Comparison of ENCODE assay signal across 11 cellular contexts in the genomic region with DNA sequence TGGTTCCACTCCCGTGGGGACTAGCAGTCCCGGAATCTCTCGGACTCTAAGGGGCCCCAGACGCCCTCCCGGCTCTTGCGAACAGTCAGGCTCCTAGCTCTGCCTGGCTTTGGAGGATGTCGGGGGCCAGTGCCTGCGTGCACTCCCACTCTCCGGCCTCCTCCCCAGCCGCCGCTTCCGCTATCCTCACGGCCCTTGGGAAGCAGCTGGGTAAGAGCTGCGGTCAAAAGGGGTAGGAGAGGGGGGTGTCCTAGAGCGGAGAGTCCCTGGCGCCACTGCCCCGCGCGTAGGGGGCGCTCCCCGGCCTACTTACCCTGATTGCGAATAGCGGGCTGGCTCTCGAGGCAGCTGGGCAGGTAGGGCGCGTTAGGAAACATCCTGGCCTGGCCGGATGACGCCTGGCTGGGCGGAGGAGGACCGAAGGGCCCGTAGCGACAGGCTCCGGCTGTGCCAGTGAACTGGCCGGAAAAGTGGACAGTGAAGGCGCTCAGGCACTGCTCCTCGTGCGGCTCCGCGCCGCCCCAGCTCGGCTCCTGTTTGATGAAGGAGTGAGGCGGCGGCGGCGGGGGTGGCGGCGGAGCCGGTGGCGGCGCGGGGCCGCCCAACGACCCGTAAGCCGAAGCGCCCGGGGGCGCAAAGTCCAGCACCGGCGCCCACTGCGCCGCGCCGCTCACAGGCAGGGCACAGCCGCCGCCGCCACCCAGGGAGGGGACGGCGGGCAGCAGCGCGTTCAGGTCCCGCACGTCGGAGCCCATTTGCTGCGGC. TPM values are rescaled to one million over a fixed set of nuclear protein-coding genes. Genes with fewer than 3 reads are reported as not detected.
DNase-seq lines count a peak whose midpoint lies in the region; ATAC-seq and TF ChIP-seq lines count a peak whose summit lies in the region.
"Had no signal": no experiment of that assay in that cellular context is flagged by ENCODE, and none has a peak within 500 bp of the region (broad histone marks: within the 10 kb centered on the region; RNA-seq: fewer than 3 reads in every experiment).

No MANE protein-coding gene starts in this region.

- H2AFZ ChIP-seq in ACC112 (ENCODE audit: low read length, unreplicated experiment), result no peak overlapping the region

- DNase-seq in activated naive CD8-positive, alpha-beta T cell treated with anti-CD3 and anti-CD28 coated beads, Interleukin-2, amount 50 U/mL, for 24 hours, result peak; percentile 5
- no peak for DNase-seq in left lobe of liver (ENCODE audit: low spot score)
- no peak for DNase-seq in RKO (ENCODE audit: low spot score)
- DNase-seq in superior temporal gyrus (ENCODE audit: extremely low spot score), result no peak
- DNase-seq in dedifferentiated amniotic fluid mesenchymal stem cell (ENCODE audit: extremely low spot score), result no peak
- DNase-seq: naive B cell had no signal

- H3K4me3 ChIP-seq in ACC112 (ENCODE audit: low read depth, low read length) (peak overlapping the region; percentile 71; the same call in 1 of the 2 replicates), HEK293 (ENCODE audit: low read depth, low read length) (peak overlapping the region; percentile 64)
- H3K4me3 ChIP-seq: SJSA1 had no signal

- H3K36me3 ChIP-seq in ACC112 (ENCODE audit: insufficient read depth, low read length), result no peaks in the 10 kb centered on the region
- no peaks in the 10 kb centered on the region for H3K36me3 ChIP-seq in HEK293 (ENCODE audit: control insufficient read depth in 2 of 2, insufficient read depth in 1 of 2, low read length in 2 of 2)
- H3K36me3 ChIP-seq: SJSA1 had no signal

- H3K27me3 Mint-ChIP-seq in activated naive CD8-positive, alpha-beta T cell treated with anti-CD3 and anti-CD28 coated beads, Interleukin-2, amount 50 U/mL, for 24 hours, result peaks cover 78% of the 10 kb centered on the region

- no peak for TF ChIP-seq CTCF in HEK293 (tag by site-specific recombination; IDR thresholded peaks at IDR 0.05)

- H3K4me1 Mint-ChIP-seq in activated naive CD8-positive, alpha-beta T cell treated with anti-CD3 and anti-CD28 coated beads, Interleukin-2, amount 50 U/mL, for 24 hours, result peaks cover 32% of the 10 kb centered on the region

- no peaks in the 10 kb centered on the region for H3K36me3 Mint-ChIP-seq in activated naive CD8-positive, alpha-beta T cell treated with anti-CD3 and anti-CD28 coated beads, Interleukin-2, amount 50 U/mL, for 24 hours (ENCODE audit: low read depth)

- no peaks in the 10 kb centered on the region for H3K9me3 Mint-ChIP-seq in activated naive CD8-positive, alpha-beta T cell treated with anti-CD3 and anti-CD28 coated beads, Interleukin-2, amount 50 U/mL, for 24 hours
- H3K9me3 Mint-ChIP-seq: central memory CD8-positive, alpha-beta T cell had no signal

- H3K4me3 Mint-ChIP-seq in activated naive CD8-positive, alpha-beta T cell treated with anti-CD3 and anti-CD28 coated beads, Interleukin-2, amount 50 U/mL, for 24 hours, result no peak overlapping the region

- POLR2A ChIA-PET in HEK293 (lab: Yijun Ruan, JAX), result interaction anchor here (1.4 kb wide), 1 partner anchor 14 kb away, joined by 4 read pairs; no protein-coding TSS in a partner anchor

- CTCF ChIA-PET in HEK293 (lab: Yijun Ruan, JAX), result interaction anchor here (0.6 to 1.1 kb wide), 2 partner anchors 16 to 18 kb away, joined by 3 read pairs; no protein-coding TSS in a partner anchor

- H3K4me1 ChIP-seq in ACC112 (ENCODE audit: control insufficient read depth, insufficient read depth, low read length, unreplicated experiment) (no peaks in the 10 kb centered on the region), HEK293 (ENCODE audit: control insufficient read depth, insufficient read depth, low read length) (no peaks in the 10 kb centered on the region)
- H3K4me1 ChIP-seq: SJSA1 had no signal

- H3K27ac Mint-ChIP-seq in activated naive CD8-positive, alpha-beta T cell treated with anti-CD3 and anti-CD28 coated beads, Interleukin-2, amount 50 U/mL, for 24 hours, result no peak overlapping the region

- peaks cover 98% of the 10 kb centered on the region for H3K27me3 ChIP-seq in ACC112 (ENCODE audit: insufficient read depth, low read length)

- H3K9me3 ChIP-seq in HEK293 (ENCODE audit: control insufficient read depth, insufficient read depth, low read depth, low read length), result no peaks in the 10 kb centered on the region
- H3K9me3 ChIP-seq: SJSA1 had no signal

- no peak for ATAC-seq in activated naive CD8-positive, alpha-beta T cell treated with anti-CD3 and anti-CD28 coated beads, Interleukin-2, amount 50 U/mL, for 24 hours
- peak; percentile 59 for ATAC-seq in left lobe of liver
- no peak for ATAC-seq in GM19467 (IDR thresholded peaks at IDR 0.05; ENCODE audit: unreplicated experiment)

- H3K79me2 ChIP-seq in ACC112 (ENCODE audit: control insufficient read depth, insufficient read depth, low read length, unreplicated experiment), result no peaks in the 10 kb centered on the region

- no peak overlapping the region for H3K27ac ChIP-seq in ACC112 (ENCODE audit: low read depth, low read length)
- no peak overlapping the region; the same call in 1 of the 2 replicates for H3K27ac ChIP-seq in HEK293 (ENCODE audit: extremely low read depth, low read depth, low read length)
- H3K27ac ChIP-seq: SJSA1 had no signal

TF ChIP-seq in HEK293, 187 proteins besides CTCF, POLR2A, EP300 and RAD21 (continues in another document):
- TF ChIP-seq, protein P1, sequence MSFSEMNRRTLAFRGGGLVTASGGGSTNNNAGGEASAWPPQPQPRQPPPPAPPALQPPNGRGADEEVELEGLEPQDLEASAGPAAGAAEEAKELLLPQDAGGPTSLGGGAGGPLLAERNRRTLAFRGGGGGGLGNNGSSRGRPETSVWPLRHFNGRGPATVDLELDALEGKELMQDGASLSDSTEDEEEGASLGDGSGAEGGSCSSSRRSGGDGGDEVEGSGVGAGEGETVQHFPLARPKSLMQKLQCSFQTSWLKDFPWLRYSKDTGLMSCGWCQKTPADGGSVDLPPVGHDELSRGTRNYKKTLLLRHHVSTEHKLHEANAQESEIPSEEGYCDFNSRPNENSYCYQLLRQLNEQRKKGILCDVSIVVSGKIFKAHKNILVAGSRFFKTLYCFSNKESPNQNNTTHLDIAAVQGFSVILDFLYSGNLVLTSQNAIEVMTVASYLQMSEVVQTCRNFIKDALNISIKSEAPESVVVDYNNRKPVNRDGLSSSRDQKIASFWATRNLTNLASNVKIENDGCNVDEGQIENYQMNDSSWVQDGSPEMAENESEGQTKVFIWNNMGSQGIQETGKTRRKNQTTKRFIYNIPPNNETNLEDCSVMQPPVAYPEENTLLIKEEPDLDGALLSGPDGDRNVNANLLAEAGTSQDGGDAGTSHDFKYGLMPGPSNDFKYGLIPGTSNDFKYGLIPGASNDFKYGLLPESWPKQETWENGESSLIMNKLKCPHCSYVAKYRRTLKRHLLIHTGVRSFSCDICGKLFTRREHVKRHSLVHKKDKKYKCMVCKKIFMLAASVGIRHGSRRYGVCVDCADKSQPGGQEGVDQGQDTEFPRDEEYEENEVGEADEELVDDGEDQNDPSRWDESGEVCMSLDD (tag by site-specific recombination; IDR thresholded peaks at IDR 0.05), result 0 out of 2 replicates have a peak, but pooled peaks have one; percentile 22
- TF ChIP-seq, protein P2, sequence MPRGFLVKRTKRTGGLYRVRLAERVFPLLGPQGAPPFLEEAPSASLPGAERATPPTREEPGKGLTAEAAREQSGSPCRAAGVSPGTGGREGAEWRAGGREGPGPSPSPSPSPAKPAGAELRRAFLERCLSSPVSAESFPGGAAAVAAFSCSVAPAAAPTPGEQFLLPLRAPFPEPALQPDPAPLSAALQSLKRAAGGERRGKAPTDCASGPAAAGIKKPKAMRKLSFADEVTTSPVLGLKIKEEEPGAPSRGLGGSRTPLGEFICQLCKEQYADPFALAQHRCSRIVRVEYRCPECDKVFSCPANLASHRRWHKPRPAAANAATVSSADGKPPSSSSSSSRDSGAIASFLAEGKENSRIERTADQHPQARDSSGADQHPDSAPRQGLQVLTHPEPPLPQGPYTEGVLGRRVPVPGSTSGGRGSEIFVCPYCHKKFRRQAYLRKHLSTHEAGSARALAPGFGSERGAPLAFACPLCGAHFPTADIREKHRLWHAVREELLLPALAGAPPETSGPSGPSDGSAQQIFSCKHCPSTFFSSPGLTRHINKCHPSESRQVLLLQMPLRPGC (tag by site-specific recombination; IDR thresholded peaks at IDR 0.05), result no peak
- TF ChIP-seq HOXD13 (CRISPR knock-in tag; IDR thresholded peaks at IDR 0.05; ENCODE audit: borderline replicate concordance) (no peak), GLIS2 (tag by site-specific recombination; IDR thresholded peaks at IDR 0.05) (peak; percentile 51; the same call in 1 of the 2 replicates)
- TF ChIP-seq, protein P3, sequence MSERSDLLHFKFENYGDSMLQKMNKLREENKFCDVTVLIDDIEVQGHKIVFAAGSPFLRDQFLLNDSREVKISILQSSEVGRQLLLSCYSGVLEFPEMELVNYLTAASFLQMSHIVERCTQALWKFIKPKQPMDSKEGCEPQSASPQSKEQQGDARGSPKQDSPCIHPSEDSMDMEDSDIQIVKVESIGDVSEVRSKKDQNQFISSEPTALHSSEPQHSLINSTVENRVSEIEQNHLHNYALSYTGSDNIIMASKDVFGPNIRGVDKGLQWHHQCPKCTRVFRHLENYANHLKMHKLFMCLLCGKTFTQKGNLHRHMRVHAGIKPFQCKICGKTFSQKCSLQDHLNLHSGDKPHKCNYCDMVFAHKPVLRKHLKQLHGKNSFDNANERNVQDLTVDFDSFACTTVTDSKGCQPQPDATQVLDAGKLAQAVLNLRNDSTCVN (tag by site-specific recombination; optimal IDR thresholded peaks at IDR 0.05), result peak; percentile 34
- TF ChIP-seq, protein P4, sequence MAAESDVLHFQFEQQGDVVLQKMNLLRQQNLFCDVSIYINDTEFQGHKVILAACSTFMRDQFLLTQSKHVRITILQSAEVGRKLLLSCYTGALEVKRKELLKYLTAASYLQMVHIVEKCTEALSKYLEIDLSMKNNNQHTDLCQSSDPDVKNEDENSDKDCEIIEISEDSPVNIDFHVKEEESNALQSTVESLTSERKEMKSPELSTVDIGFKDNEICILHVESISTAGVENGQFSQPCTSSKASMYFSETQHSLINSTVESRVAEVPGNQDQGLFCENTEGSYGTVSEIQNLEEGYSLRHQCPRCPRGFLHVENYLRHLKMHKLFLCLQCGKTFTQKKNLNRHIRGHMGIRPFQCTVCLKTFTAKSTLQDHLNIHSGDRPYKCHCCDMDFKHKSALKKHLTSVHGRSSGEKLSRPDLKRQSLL (tag by site-specific recombination; IDR thresholded peaks at IDR 0.05), result peak; percentile 23; the same call in 1 of the 2 replicates
- TF ChIP-seq, protein P5, sequence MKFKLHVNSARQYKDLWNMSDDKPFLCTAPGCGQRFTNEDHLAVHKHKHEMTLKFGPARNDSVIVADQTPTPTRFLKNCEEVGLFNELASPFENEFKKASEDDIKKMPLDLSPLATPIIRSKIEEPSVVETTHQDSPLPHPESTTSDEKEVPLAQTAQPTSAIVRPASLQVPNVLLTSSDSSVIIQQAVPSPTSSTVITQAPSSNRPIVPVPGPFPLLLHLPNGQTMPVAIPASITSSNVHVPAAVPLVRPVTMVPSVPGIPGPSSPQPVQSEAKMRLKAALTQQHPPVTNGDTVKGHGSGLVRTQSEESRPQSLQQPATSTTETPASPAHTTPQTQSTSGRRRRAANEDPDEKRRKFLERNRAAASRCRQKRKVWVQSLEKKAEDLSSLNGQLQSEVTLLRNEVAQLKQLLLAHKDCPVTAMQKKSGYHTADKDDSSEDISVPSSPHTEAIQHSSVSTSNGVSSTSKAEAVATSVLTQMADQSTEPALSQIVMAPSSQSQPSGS (tag by site-specific recombination; IDR thresholded peaks at IDR 0.05; ENCODE audit: low read depth), result no peak

RNA-seq across cellular contexts. Expression of a gene that starts 0.8 kb away (rescaled TPM):
- total RNA-seq in left lobe of liver, result not detected
- total RNA-seq: SJSA1 had no signal
